1 cellular context compared by ENCODE assay signal in the genomic region with DNA sequence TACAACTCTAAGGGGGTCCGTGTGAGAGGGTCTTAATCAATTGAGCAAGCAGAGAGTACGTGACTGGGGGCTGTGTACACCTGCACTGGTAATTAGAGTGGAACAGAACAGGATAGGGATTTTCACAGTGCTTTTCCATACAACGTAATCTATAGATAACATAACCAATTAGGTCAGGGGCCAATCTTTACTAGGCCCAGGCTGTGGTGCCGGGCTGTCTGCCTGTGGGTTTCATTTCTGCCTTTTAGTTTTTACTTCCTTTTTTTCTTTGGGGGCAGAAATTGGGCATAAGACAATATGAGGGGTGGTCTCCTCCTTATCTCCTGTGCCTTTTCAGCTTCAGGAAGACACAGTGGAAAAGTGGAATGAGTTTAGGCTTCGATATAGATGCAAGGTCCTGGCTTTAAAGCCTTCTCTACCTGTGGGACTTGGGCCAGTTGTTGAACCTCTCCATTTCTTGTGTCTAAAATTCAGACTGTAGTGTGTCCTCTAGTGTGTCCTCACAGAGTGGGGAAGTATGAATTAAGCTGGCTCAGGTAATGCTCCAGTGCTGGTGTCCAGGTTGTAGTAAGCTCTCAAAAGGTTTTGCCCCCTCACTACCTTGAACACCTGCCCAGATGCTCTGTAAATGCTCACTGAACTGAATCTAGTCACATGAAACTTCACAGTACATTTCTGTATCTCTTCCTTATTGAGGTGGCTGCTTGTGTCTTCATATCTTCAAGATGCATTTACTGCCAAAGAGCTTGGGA.
TF ChIP-seq lines count a peak whose summit lies in the region.

No MANE protein-coding gene starts in this region.

TF ChIP-seq in GM23338, 12 proteins besides CTCF, POLR2A, EP300 and RAD21 (continued from another document):
- TF ChIP-seq, protein P1, sequence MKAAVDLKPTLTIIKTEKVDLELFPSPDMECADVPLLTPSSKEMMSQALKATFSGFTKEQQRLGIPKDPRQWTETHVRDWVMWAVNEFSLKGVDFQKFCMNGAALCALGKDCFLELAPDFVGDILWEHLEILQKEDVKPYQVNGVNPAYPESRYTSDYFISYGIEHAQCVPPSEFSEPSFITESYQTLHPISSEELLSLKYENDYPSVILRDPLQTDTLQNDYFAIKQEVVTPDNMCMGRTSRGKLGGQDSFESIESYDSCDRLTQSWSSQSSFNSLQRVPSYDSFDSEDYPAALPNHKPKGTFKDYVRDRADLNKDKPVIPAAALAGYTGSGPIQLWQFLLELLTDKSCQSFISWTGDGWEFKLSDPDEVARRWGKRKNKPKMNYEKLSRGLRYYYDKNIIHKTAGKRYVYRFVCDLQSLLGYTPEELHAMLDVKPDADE (IDR thresholded peaks at IDR 0.05) = no peak
- TF ChIP-seq POLR2AphosphoS5 (IDR thresholded peaks at IDR 0.05; ENCODE audit: low read depth) (no peak), STAT1 (IDR thresholded peaks at IDR 0.05; ENCODE audit: unreplicated experiment) (no peak), CREB1 (CRISPR knock-in tag; IDR thresholded peaks at IDR 0.05; ENCODE audit: low read depth) (no peak), EZH2phosphoT487 (IDR thresholded peaks at IDR 0.05; ENCODE audit: unreplicated experiment) (no peak), ZNF331 (CRISPR knock-in tag; IDR thresholded peaks at IDR 0.05; ENCODE audit: low read depth) (no peak)
